9 cellular contexts compared by ENCODE assay signal in genomic region chr3:21484323-21485154, GRCh38.
DNase-seq lines count a peak whose midpoint lies in the region; ATAC-seq, FAIRE-seq and TF ChIP-seq lines count a peak whose summit lies in the region.
"Had no signal": no experiment of that assay in that cellular context is flagged by ENCODE, and none has a peak within 500 bp of the region (broad histone marks: within the 10 kb centered on the region; RNA-seq: fewer than 3 reads in every experiment).

No MANE protein-coding gene starts in this region.

- H3K27ac ChIP-seq in Panc1 (ENCODE audit: low read length) (no peak overlapping the region), H1 (ENCODE audit: low read depth, low read length) (no peak overlapping the region)

- WGBS in H1 (ENCODE audit: extremely low coverage in 1 of 2, insufficient coverage in 1 of 2, insufficient read length in 1 of 2, insufficient replicate concordance in 2 of 2, low coverage in 1 of 2, low lambda C conversion rate in 2 of 2, missing lambda C conversion rate in 1 of 2), 2 experiments, result 81% methylated on average over 4 of the region's 4 CpGs; no CpG with 5 or more reads in 1 of the 2 experiments

- H3K4me1 ChIP-seq in Panc1 (ENCODE audit: control insufficient read depth, insufficient read depth, low read length), result no peaks in the 10 kb centered on the region
- H3K4me1 ChIP-seq in H1 (replicated peaks in 1 of 4; ENCODE audit: control insufficient read depth in 3 of 4, insufficient read depth in 4 of 4, low read length in 3 of 4), result no peaks in the 10 kb centered on the region

- no peak overlapping the region for H2BK12ac ChIP-seq in H1 (ENCODE audit: low read depth, low read length)

- no peaks in the 10 kb centered on the region for H3K9me3 ChIP-seq in Panc1 (ENCODE audit: control insufficient read depth, insufficient read depth, low read depth, low read length)
- no peaks in the 10 kb centered on the region for H3K9me3 ChIP-seq in H1 (ENCODE audit: insufficient read depth in 2 of 2, low read depth in 1 of 2, low read length in 1 of 2)

- POLR2A ChIA-PET in Panc1 (lab: Charles Lee) (no interaction called here), H1 (lab: Charles Lee; ENCODE audit: partially characterized antibody) (interaction anchor here (1.0 kb wide), 1 partner anchor 59 kb away, joined by 3 read pairs; no protein-coding TSS in a partner anchor)

- no peaks in the 10 kb centered on the region for H3K79me2 ChIP-seq in H1 (ENCODE audit: control insufficient read depth in 1 of 2, insufficient read depth in 2 of 2, low read length in 2 of 2)

- H4K8ac ChIP-seq in H1 (ENCODE audit: extremely low read depth, insufficient read depth, low read length), result no peak overlapping the region

- ATAC-seq in GM18511 (IDR thresholded peaks at IDR 0.05; ENCODE audit: unreplicated experiment) (peak; percentile 58), Panc1 (no peak), HG02610 (IDR thresholded peaks at IDR 0.05; ENCODE audit: unreplicated experiment) (no peak)
- ATAC-seq: left colon had no signal

- TF ChIP-seq CTCF in AG09319 (IDR thresholded peaks at IDR 0.05; ENCODE audit: low read depth, low read length), result peak; percentile 82
- peak; percentile 54 for TF ChIP-seq CTCF in Panc1 (IDR thresholded peaks at IDR 0.05)
- peak; percentile 21 to 80 (median 67) for TF ChIP-seq CTCF in H1 (IDR thresholded peaks at IDR 0.05; ENCODE audit: control extremely low read depth in 1 of 3, insufficient read depth in 1 of 3, low read depth in 1 of 3, low read length in 3 of 3)

- no peak overlapping the region for H4K91ac ChIP-seq in H1 (replicated peaks; ENCODE audit: insufficient read length, low read length)

- intact Hi-C loops in Panc1 (cut with micrococcal nuclease; ENCODE audit: unreplicated experiment), result no loop called here

- no peak overlapping the region for H2BK20ac ChIP-seq in H1 (ENCODE audit: low read length)

- peak; percentile 82 to 84 for TF ChIP-seq RAD21 in H1 (IDR thresholded peaks at IDR 0.05 in 1 of 2, conservative IDR thresholded peaks at IDR 0.05 in 1 of 2; ENCODE audit: low read depth in 2 of 2, low read length in 2 of 2)

- peak; percentile 55 for FAIRE-seq in H1 (lab: Jason Lieb, UNC)

- DNase-seq in AG09319 (ENCODE audit: extremely low read depth, low read depth) (peak; percentile 51), HT-29 (ENCODE audit: low spot score) (peak; percentile 61), Panc1 (ENCODE audit: low read depth, low spot score) (peak; percentile 24), H1 (ENCODE audit: low read depth in 1 of 2, low spot score in 2 of 2) (peak; percentile 25 to 77), medulla oblongata (ENCODE audit: extremely low spot score) (peak; percentile 86), retina (no peak)

- H3K4ac ChIP-seq in H1 (replicated peaks; ENCODE audit: insufficient read length, low read depth, low read length), result no peak overlapping the region

- CTCF ChIA-PET in Panc1 (lab: Charles Lee) (no interaction called here), H1 (lab: Charles Lee; ENCODE audit: partially characterized antibody) (interaction anchor here (0.7 to 2.4 kb wide), 32 partner anchors 9 to 1258 kb away, joined by 3 to 21 read pairs (median 4); no protein-coding TSS in a partner anchor)

- no peaks in the 10 kb centered on the region for H4K20me1 ChIP-seq in H1 (replicated peaks in 1 of 2; ENCODE audit: control insufficient read depth in 1 of 2, insufficient read depth in 2 of 2, low read length in 2 of 2)

- H2BK5ac ChIP-seq in H1 (ENCODE audit: low read depth, low read length), result no peak overlapping the region

- no peak overlapping the region for H2AFZ ChIP-seq in H1 (ENCODE audit: low read length)

- no peak overlapping the region for H2BK120ac ChIP-seq in H1 (replicated peaks; ENCODE audit: low read depth, low read length)

- H2BK15ac ChIP-seq in H1 (ENCODE audit: low read length), result no peak overlapping the region

- H3K23me2 ChIP-seq in H1 (ENCODE audit: low read depth, low read length), result no peaks in the 10 kb centered on the region

- no peak overlapping the region for H3K9ac ChIP-seq in H1 (replicated peaks in 1 of 4; ENCODE audit: extremely low read depth in 1 of 4, low read depth in 3 of 4, low read length in 3 of 4)

- H3K18ac ChIP-seq in H1 (ENCODE audit: extremely low read depth, low read length), result no peak overlapping the region

- no TSS peak for BruUV-seq in Panc1 (replicated peaks; lab: Mats Ljungman, UMichigan)

- H3K27me3 ChIP-seq in Panc1 (ENCODE audit: control insufficient read depth, insufficient read depth, low read length) (no peaks in the 10 kb centered on the region), H1 (replicated peaks in 1 of 4; ENCODE audit: control insufficient read depth in 3 of 4, extremely low read depth in 1 of 4, insufficient read depth in 3 of 4, low read length in 3 of 4) (no peaks in the 10 kb centered on the region)

- H3K56ac ChIP-seq in H1 (replicated peaks; ENCODE audit: insufficient read length, low read depth, low read length), result no peak overlapping the region

- no peak for TF ChIP-seq EP300 in H1 (IDR thresholded peaks at IDR 0.05; ENCODE audit: borderline replicate concordance in 1 of 2, low read depth in 2 of 2, low read length in 2 of 2)

- no peak overlapping the region for H3K4me2 ChIP-seq in H1 (ENCODE audit: insufficient read depth in 1 of 2, low read depth in 2 of 2, low read length in 2 of 2)

- H2AK5ac ChIP-seq in H1 (ENCODE audit: low read depth, low read length), result no peak overlapping the region

- no peak for TF ChIP-seq POLR2A in H1 (IDR thresholded peaks at IDR 0.05; ENCODE audit: control extremely low read depth in 1 of 2, low read depth in 2 of 2, low read length in 2 of 2)

- H3K36me3 ChIP-seq in Panc1 (ENCODE audit: control insufficient read depth, insufficient read depth, low read length) (no peaks in the 10 kb centered on the region), H1 (ENCODE audit: control insufficient read depth in 2 of 4, insufficient read depth in 4 of 4, low read length in 3 of 4) (no peaks in the 10 kb centered on the region)

- H3K14ac ChIP-seq in H1 (ENCODE audit: insufficient read length), result no peak overlapping the region

- in situ Hi-C loops in Panc1 (cut with HindIII; ENCODE audit: low pct_unique_long_range_greater_than_20kb, low sequenced_read_pairs), result no loop called here

- H3K4me3 ChIP-seq in Panc1 (ENCODE audit: low read depth in 2 of 2, low read length in 2 of 2) (no peak overlapping the region), H1 (ENCODE audit: extremely low read depth in 1 of 4, insufficient read depth in 2 of 4, low read depth in 3 of 4, low read length in 4 of 4) (no peak overlapping the region)

- no peak overlapping the region for H3K23ac ChIP-seq in H1 (ENCODE audit: insufficient read length)

- H4K5ac ChIP-seq in H1 (ENCODE audit: insufficient read length, low read depth, low read length), result no peak overlapping the region

- H3K79me1 ChIP-seq in H1 (ENCODE audit: low read depth, low read length), result no peaks in the 10 kb centered on the region

TF ChIP-seq in H1, 55 proteins besides CTCF, POLR2A, EP300 and RAD21:
- TF ChIP-seq GTF2F1 (IDR thresholded peaks at IDR 0.05; ENCODE audit: borderline replicate concordance, low read depth, low read length) (no peak), CBX5 (IDR thresholded peaks at IDR 0.05; ENCODE audit: low read depth, low read length) (no peak), TBP (IDR thresholded peaks at IDR 0.05; ENCODE audit: low read depth, low read length) (no peak), NRF1 (IDR thresholded peaks at IDR 0.05; ENCODE audit: low read depth, low read length) (no peak), SIX5 (IDR thresholded peaks at IDR 0.05; ENCODE audit: low read depth, low read length) (no peak), ATF3 (IDR thresholded peaks at IDR 0.05; ENCODE audit: insufficient read depth, low read depth, low read length) (no peak), SUZ12 (IDR thresholded peaks at IDR 0.05; ENCODE audit: low read length) (no peak), TAF7 (optimal IDR thresholded peaks at IDR 0.05; ENCODE audit: borderline replicate concordance, low read depth, low read length) (no peak), MAFK (IDR thresholded peaks at IDR 0.05; ENCODE audit: low read depth, low read length) (no peak)
